23 cellular contexts compared by ENCODE assay signal in the genomic region with DNA sequence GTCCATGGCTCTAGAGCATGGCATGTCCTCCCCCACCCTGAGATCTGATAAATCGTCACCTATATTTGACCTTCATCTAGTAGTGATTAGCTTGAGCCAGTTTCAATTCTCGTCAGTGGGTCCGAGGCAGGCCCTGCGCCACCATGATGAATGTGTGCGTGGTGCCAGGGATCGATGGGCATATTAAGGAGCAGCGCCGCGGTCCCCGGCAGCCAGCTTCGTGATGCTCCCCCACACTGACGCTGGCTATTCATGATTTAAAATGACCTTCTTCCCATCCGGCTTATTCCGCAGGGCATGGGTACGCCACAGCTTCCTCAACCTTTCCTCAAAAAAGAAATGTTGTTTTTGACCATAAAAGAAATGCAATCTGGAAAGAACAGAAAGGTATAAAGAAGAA.
"Had no signal": no experiment of that assay in that cellular context is flagged by ENCODE, and none has a peak within 500 bp of the region (broad histone marks: within the 10 kb centered on the region; RNA-seq: fewer than 3 reads in every experiment).

No MANE protein-coding gene starts in this region.

- DNase-seq: activated CD4-positive, alpha-beta T cell treated with anti-CD3 and anti-CD28 coated beads, Interleukin-2, amount 10 ng/mL, durations not matched to agents 7 days and 5 days; activated CD4-positive, CD25-positive, alpha-beta regulatory T cell treated with anti-CD3 and anti-CD28 coated beads, Interleukin-2, amount 50 U/mL, for 72 hours; activated CD8-positive, alpha-beta T cell treated with anti-CD3 and anti-CD28 coated beads for 36 hours; activated gamma-delta T cell treated with Interleukin-2 at 50 U/mL for 16 hours; activated naive CD4-positive, alpha-beta T cell treated with anti-CD3 and anti-CD28 coated beads, Interleukin-2, amount 50 U/mL, for 16 hours; activated T-cell treated with anti-CD3 and anti-CD28 coated beads, Interleukin-2, amount 50 U/mL, for 4 hours; amniotic stem cell; caudate nucleus; heart left ventricle; kidney glomerular epithelial cell; left lung; nephron progenitor cell; stimulated activated naive CD8-positive, alpha-beta T cell treated with anti-CD3 and anti-CD28 coated beads, Interleukin-15, Interleukin-2, amounts not matched to agents 100 U/mL and 50 U/mL, for 24 hours; T-helper 17 cell; T1000; testis; transverse colon; uterus; WERI-Rb-1 had no signal

- H3K9me3 ChIP-seq: heart left ventricle, left lung, ovary, prostate gland, testis, transverse colon, uterus had no signal

- H3K27me3 ChIP-seq: heart left ventricle, left lung, ovary, testis, transverse colon, uterus had no signal

- H3K36me3 ChIP-seq: heart left ventricle, left lung, ovary, prostate gland, transverse colon, uterus, WERI-Rb-1 had no signal

- H3K4me3 Mint-ChIP-seq: activated CD4-positive, alpha-beta T cell treated with anti-CD3 and anti-CD28 coated beads, Interleukin-2, amount 10 ng/mL, durations not matched to agents 7 days and 5 days; activated CD8-positive, alpha-beta T cell treated with anti-CD3 and anti-CD28 coated beads for 36 hours; activated T-cell treated with anti-CD3 and anti-CD28 coated beads, Interleukin-2, amount 50 U/mL, for 4 hours; activated T-helper 17 cell treated with anti-CD3 and anti-CD28 coated beads, Interleukin-2, amount 50 U/mL, for 72 hours; nephron progenitor cell; T-helper 17 cell had no signal

- H3K4me1 ChIP-seq: uterus had no signal

- H3K27ac Mint-ChIP-seq: activated CD4-positive, alpha-beta T cell treated with anti-CD3 and anti-CD28 coated beads, Interleukin-2, amount 10 ng/mL, durations not matched to agents 7 days and 5 days; activated CD8-positive, alpha-beta T cell treated with anti-CD3 and anti-CD28 coated beads for 36 hours; activated T-helper 17 cell treated with anti-CD3 and anti-CD28 coated beads, Interleukin-2, amount 50 U/mL, for 72 hours; nephron progenitor cell; T-helper 17 cell had no signal

- ATAC-seq: activated CD8-positive, alpha-beta T cell treated with anti-CD3 and anti-CD28 coated beads for 36 hours; activated T-cell treated with anti-CD3 and anti-CD28 coated beads, Interleukin-2, amount 50 U/mL, for 4 hours; activated T-helper 17 cell treated with anti-CD3 and anti-CD28 coated beads, Interleukin-2, amount 50 U/mL, for 72 hours; left lung; stimulated activated naive CD8-positive, alpha-beta T cell treated with anti-CD3 and anti-CD28 coated beads, Interleukin-15, Interleukin-2, amounts not matched to agents 100 U/mL and 50 U/mL, for 24 hours; T-helper 17 cell had no signal

- H3K27ac ChIP-seq: heart left ventricle, left lung, prostate gland, WERI-Rb-1 had no signal

- H3K4me3 ChIP-seq: heart left ventricle, left lung, lung, ovary, prostate gland, testis, transverse colon, uterus had no signal

- H3K27me3 Mint-ChIP-seq: activated CD4-positive, alpha-beta T cell treated with anti-CD3 and anti-CD28 coated beads, Interleukin-2, amount 10 ng/mL, durations not matched to agents 7 days and 5 days; activated CD8-positive, alpha-beta T cell treated with anti-CD3 and anti-CD28 coated beads for 36 hours; activated T-helper 17 cell treated with anti-CD3 and anti-CD28 coated beads, Interleukin-2, amount 50 U/mL, for 72 hours; T-helper 17 cell had no signal

- H3K9me3 Mint-ChIP-seq: activated CD4-positive, alpha-beta T cell treated with anti-CD3 and anti-CD28 coated beads, Interleukin-2, amount 10 ng/mL, durations not matched to agents 7 days and 5 days; activated CD8-positive, alpha-beta T cell treated with anti-CD3 and anti-CD28 coated beads for 36 hours; activated T-cell treated with anti-CD3 and anti-CD28 coated beads, Interleukin-2, amount 50 U/mL, for 4 hours; activated T-helper 17 cell treated with anti-CD3 and anti-CD28 coated beads, Interleukin-2, amount 50 U/mL, for 72 hours; nephron progenitor cell had no signal
